In the genomic region with DNA sequence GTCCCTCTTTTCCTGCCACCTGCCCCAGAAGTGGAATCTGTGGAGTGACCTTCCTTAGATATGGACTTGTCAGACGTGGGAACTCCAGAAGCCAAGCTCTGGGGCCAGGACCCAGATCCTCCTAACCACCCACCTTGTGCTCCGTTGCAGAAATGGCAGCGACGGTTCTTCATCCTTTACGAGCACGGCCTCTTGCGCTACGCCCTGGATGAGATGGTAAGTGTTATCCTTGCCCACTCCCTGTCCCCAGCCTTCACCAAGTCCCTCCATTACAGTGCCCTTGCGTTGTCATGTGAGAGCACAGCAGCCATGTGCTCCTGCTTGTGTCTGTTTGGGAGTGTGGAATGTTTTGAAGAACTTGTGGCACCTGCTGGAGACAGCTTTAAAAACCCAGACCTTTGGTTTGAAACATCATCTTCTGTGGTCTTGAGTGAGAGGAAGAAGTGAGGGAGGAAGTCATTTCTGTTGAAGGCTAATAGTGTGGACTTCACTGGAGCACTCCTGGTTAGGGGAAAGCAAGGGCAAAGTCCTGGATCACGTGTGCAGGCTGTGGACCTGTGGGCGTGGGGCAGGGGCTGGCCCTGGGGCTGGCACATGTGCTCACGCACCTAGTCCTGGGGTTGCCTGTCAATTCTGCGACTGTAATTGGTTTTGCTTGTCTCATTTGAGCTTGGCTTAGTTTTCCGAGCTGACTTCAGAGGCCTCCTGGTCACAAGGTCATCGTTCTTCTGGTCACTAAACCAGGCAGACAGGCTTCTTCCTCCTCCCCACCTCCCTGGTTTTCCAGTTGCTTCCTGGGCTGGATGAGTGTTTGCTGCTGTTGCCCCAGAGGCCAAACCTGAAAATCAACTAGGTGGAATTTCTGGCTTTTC, we compare ENCODE assay signal across 1 cellular context.
TF ChIP-seq lines count a peak whose summit lies in the region.

No MANE protein-coding gene starts in this region.

TF ChIP-seq in HepG2, 621 proteins besides CTCF, POLR2A, EP300 and RAD21 (continued from another document):
- TF ChIP-seq, protein P1, sequence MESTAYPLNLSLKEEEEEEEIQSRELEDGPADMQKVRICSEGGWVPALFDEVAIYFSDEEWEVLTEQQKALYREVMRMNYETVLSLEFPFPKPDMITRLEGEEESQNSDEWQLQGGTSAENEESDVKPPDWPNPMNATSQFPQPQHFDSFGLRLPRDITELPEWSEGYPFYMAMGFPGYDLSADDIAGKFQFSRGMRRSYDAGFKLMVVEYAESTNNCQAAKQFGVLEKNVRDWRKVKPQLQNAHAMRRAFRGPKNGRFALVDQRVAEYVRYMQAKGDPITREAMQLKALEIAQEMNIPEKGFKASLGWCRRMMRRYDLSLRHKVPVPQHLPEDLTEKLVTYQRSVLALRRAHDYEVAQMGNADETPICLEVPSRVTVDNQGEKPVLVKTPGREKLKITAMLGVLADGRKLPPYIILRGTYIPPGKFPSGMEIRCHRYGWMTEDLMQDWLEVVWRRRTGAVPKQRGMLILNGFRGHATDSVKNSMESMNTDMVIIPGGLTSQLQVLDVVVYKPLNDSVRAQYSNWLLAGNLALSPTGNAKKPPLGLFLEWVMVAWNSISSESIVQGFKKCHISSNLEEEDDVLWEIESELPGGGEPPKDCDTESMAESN (CRISPR knock-in tag; conservative IDR thresholded peaks at IDR 0.05), result 0 out of 2 replicates have a peak, but pooled peaks have one; percentile 46
- TF ChIP-seq ATM (IDR thresholded peaks at IDR 0.05; ENCODE audit: borderline replicate concordance), result no peak
- no peak for TF ChIP-seq ZBTB21 (CRISPR knock-in tag; IDR thresholded peaks at IDR 0.05)
- no peak for TF ChIP-seq STAG1 (CRISPR knock-in tag; IDR thresholded peaks at IDR 0.05)
- peak; percentile 45; the same call in 1 of the 2 replicates for TF ChIP-seq ZBTB26 (CRISPR knock-in tag; IDR thresholded peaks at IDR 0.05; ENCODE audit: borderline replicate concordance)
- peak; percentile 90 for TF ChIP-seq USF2 (IDR thresholded peaks at IDR 0.05; ENCODE audit: low read depth, low read length)
- peak; percentile 93; the same call in 1 of the 2 replicates for TF ChIP-seq USF2 (CRISPR knock-in tag; IDR thresholded peaks at IDR 0.05; ENCODE audit: borderline replicate concordance)
- peak; percentile 52; the same call in 1 of the 2 replicates for TF ChIP-seq ZNF879 (CRISPR knock-in tag; IDR thresholded peaks at IDR 0.05)
- TF ChIP-seq ZNF138 (CRISPR knock-in tag; IDR thresholded peaks at IDR 0.05; ENCODE audit: low read depth), result no peak
- TF ChIP-seq MZF1 (CRISPR knock-in tag; IDR thresholded peaks at IDR 0.05; ENCODE audit: borderline replicate concordance), result no peak
- TF ChIP-seq, protein P2, sequence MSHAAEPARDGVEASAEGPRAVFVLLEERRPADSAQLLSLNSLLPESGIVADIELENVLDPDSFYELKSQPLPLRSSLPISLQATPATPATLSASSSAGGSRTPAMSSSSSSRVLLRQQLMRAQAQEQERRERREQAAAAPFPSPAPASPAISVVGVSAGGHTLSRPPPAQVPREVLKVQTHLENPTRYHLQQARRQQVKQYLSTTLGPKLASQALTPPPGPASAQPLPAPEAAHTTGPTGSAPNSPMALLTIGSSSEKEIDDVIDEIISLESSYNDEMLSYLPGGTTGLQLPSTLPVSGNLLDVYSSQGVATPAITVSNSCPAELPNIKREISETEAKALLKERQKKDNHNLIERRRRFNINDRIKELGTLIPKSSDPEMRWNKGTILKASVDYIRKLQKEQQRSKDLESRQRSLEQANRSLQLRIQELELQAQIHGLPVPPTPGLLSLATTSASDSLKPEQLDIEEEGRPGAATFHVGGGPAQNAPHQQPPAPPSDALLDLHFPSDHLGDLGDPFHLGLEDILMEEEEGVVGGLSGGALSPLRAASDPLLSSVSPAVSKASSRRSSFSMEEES (CRISPR knock-in tag; IDR thresholded peaks at IDR 0.05), result peak; percentile 92
- TF ChIP-seq AHR (CRISPR knock-in tag; IDR thresholded peaks at IDR 0.05), result peak; percentile 75; the same call in 1 of the 2 replicates
- peak; percentile 93 for TF ChIP-seq MLXIP (CRISPR knock-in tag; IDR thresholded peaks at IDR 0.05; ENCODE audit: borderline replicate concordance)
- TF ChIP-seq ZNF451 (CRISPR knock-in tag; IDR thresholded peaks at IDR 0.05), result peak; percentile 77; the same call in 1 of the 2 replicates
- peak; percentile 6 for TF ChIP-seq TEAD3 (CRISPR knock-in tag; optimal IDR thresholded peaks at IDR 0.05; ENCODE audit: borderline replicate concordance)
- 0 out of 2 replicates have a peak, but pooled peaks have one; percentile 53 for TF ChIP-seq ZNF501 (CRISPR knock-in tag; IDR thresholded peaks at IDR 0.05)
- TF ChIP-seq MXI1 (IDR thresholded peaks at IDR 0.05; ENCODE audit: borderline replicate concordance, low read depth, low read length), result peak; percentile 97
- TF ChIP-seq PAX8 (CRISPR knock-in tag; IDR thresholded peaks at IDR 0.05; ENCODE audit: borderline replicate concordance), result 0 out of 2 replicates have a peak, but pooled peaks have one; percentile 31
- TF ChIP-seq, protein P3, sequence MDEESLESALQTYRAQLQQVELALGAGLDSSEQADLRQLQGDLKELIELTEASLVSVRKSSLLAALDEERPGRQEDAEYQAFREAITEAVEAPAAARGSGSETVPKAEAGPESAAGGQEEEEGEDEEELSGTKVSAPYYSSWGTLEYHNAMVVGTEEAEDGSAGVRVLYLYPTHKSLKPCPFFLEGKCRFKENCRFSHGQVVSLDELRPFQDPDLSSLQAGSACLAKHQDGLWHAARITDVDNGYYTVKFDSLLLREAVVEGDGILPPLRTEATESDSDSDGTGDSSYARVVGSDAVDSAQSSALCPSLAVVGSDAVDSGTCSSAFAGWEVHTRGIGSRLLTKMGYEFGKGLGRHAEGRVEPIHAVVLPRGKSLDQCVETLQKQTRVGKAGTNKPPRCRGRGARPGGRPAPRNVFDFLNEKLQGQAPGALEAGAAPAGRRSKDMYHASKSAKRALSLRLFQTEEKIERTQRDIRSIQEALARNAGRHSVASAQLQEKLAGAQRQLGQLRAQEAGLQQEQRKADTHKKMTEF (CRISPR knock-in tag; IDR thresholded peaks at IDR 0.05), result peak; percentile 71; the same call in 1 of the 2 replicates
- peak; percentile 61; the same call in 1 of the 2 replicates for TF ChIP-seq ZNF788 (CRISPR knock-in tag; IDR thresholded peaks at IDR 0.05; ENCODE audit: borderline replicate concordance)
- 0 out of 2 replicates have a peak, but pooled peaks have one; percentile 20 for TF ChIP-seq TRAFD1 (CRISPR knock-in tag; IDR thresholded peaks at IDR 0.05; ENCODE audit: borderline replicate concordance)
- peak; percentile 43; the same call in 1 of the 2 replicates for TF ChIP-seq HOXA3 (CRISPR knock-in tag; IDR thresholded peaks at IDR 0.05)
- TF ChIP-seq GABPA (IDR thresholded peaks at IDR 0.05; ENCODE audit: low read depth, low read length), result no peak
- 0 out of 2 replicates have a peak, but pooled peaks have one; percentile 14 for TF ChIP-seq GABPA (CRISPR knock-in tag; IDR thresholded peaks at IDR 0.05; ENCODE audit: low read depth)
- TF ChIP-seq ZNF607 (CRISPR knock-in tag; IDR thresholded peaks at IDR 0.05; ENCODE audit: borderline replicate concordance), result peak; percentile 47; the same call in 1 of the 2 replicates
- TF ChIP-seq YEATS2 (CRISPR knock-in tag; IDR thresholded peaks at IDR 0.05; ENCODE audit: borderline replicate concordance), result 0 out of 2 replicates have a peak, but pooled peaks have one; percentile 24
